ENCODE assay signal across 16 cellular contexts in the genomic region with DNA sequence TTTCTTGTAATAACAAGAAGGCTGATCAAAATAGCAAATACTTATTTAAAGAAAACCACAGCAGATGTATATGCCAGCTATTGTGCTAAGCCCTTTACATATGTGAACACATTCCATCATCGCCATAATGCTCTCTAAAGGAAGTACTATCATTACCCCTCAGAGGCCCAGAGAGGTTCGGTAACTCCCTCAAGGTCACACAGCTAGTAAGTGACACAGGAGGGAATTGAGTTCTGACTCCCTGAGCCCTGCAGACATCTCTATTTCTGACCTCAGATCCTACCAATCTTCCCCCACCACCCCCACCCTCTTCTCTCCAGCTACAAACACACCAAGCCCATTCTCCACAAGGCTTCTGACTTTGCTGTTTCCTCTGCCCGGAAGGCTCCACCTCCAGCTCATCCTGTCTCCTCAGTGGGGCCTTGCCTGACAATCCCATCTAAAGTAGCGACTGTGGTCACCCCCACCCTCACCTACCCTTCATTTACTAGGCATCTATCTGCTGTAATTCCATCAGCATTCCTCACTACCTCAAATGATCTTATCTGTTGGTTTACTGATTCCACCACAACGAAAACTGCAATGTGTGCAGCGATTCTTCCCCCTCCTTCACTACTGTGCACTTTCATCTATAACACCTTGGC.
"Had no signal": no experiment of that assay in that cellular context is flagged by ENCODE, and none has a peak within 500 bp of the region (broad histone marks: within the 10 kb centered on the region; RNA-seq: fewer than 3 reads in every experiment).

No MANE protein-coding gene starts in this region.

- H3K4me1 Mint-ChIP-seq: activated B cell treated with CpG ODN at 0.5 μM for 24 hours had no signal

- H3K9me3 ChIP-seq: esophagus squamous epithelium, heart right ventricle, thyroid gland, vagina had no signal

- H3K27ac ChIP-seq: esophagus squamous epithelium, heart right ventricle, thyroid gland, vagina had no signal

- H3K4me3 Mint-ChIP-seq: activated B cell treated with CpG ODN at 0.5 μM for 24 hours; activated CD4-positive, alpha-beta memory T cell treated with anti-CD3 and anti-CD28 coated beads for 36 hours; activated naive CD8-positive, alpha-beta T cell; dendritic cell treated with granulocyte-macrophage colony-stimulating factor and Interleukin-4, amounts not matched to agents 40 ng/mL and 50 ng/mL, for 4 days; immature natural killer cell; natural killer cell treated with Interleukin-12 subunit alpha and Interleukin-12 subunit beta and Interleukin-15 and Interleukin-18, amount 100 ng/mL, for 72 hours had no signal

- H3K36me3 ChIP-seq: esophagus squamous epithelium, heart right ventricle, thyroid gland, vagina had no signal

- H3K36me3 Mint-ChIP-seq: activated CD4-positive, alpha-beta memory T cell treated with anti-CD3 and anti-CD28 coated beads for 36 hours; activated naive CD8-positive, alpha-beta T cell; immature natural killer cell; natural killer cell treated with Interleukin-12 subunit alpha and Interleukin-12 subunit beta and Interleukin-15 and Interleukin-18, amount 100 ng/mL, for 72 hours had no signal

- H3K4me1 ChIP-seq: esophagus squamous epithelium, thyroid gland, vagina had no signal

- H3K27me3 Mint-ChIP-seq: activated B cell treated with CpG ODN at 0.5 μM for 24 hours; activated naive CD8-positive, alpha-beta T cell; dendritic cell treated with granulocyte-macrophage colony-stimulating factor and Interleukin-4, amounts not matched to agents 40 ng/mL and 50 ng/mL, for 4 days; natural killer cell treated with Interleukin-12 subunit alpha and Interleukin-12 subunit beta and Interleukin-15 and Interleukin-18, amount 100 ng/mL, for 72 hours had no signal

- H3K4me3 ChIP-seq: esophagus squamous epithelium, heart right ventricle, thyroid gland, vagina had no signal

- H3K27me3 ChIP-seq: esophagus squamous epithelium, thyroid gland, vagina had no signal

- DNase-seq: activated B cell treated with CpG ODN at 0.5 μM for 24 hours; activated CD4-positive, alpha-beta memory T cell treated with anti-CD3 and anti-CD28 coated beads for 36 hours; activated CD4-positive, alpha-beta T cell treated with anti-CD3 and anti-CD28 coated beads for 4 hours; effector CD8-positive, alpha-beta T cell; esophagus squamous epithelium; heart right ventricle; immature natural killer cell; posterior cingulate gyrus; stimulated activated CD4-positive, alpha-beta T cell treated with anti-CD3 and anti-CD28 coated beads, Interleukin-12 subunit alpha, Interleukin-12 subunit beta, amount 100 ng/mL, for 4 hours; stimulated activated CD4-positive, alpha-beta T cell treated with anti-CD3 and anti-CD28 coated beads, Interleukin-1b, Interleukin-23, amount 100 ng/mL, for 48 hours; stimulated activated naive CD4-positive, alpha-beta T cell treated with Interleukin-2 at 50 U/mL for 16 hours; thyroid gland had no signal

- H3K27ac Mint-ChIP-seq: activated B cell treated with CpG ODN at 0.5 μM for 24 hours; activated CD4-positive, alpha-beta memory T cell treated with anti-CD3 and anti-CD28 coated beads for 36 hours; activated naive CD8-positive, alpha-beta T cell; dendritic cell treated with granulocyte-macrophage colony-stimulating factor and Interleukin-4, amounts not matched to agents 40 ng/mL and 50 ng/mL, for 4 days; immature natural killer cell; natural killer cell treated with Interleukin-12 subunit alpha and Interleukin-12 subunit beta and Interleukin-15 and Interleukin-18, amount 100 ng/mL, for 72 hours had no signal

- ATAC-seq: natural killer cell treated with Interleukin-12 subunit alpha and Interleukin-12 subunit beta and Interleukin-15 and Interleukin-18, amount 100 ng/mL, for 72 hours had no signal
